ENCODE assay signal across 1 cellular context in genomic region chr7:29146888-29147609, GRCh38.
TF ChIP-seq lines count a peak whose summit lies in the region.

No MANE protein-coding gene starts in this region.

TF ChIP-seq in HepG2, 621 proteins besides CTCF, POLR2A, EP300 and RAD21:
- TF ChIP-seq ZNF564 (CRISPR knock-in tag; IDR thresholded peaks at IDR 0.05) (0 out of 2 replicates have a peak, but pooled peaks have one; percentile 37), GMEB1 (CRISPR knock-in tag; IDR thresholded peaks at IDR 0.05; ENCODE audit: borderline replicate concordance) (peak; percentile 4; the same call in 1 of the 2 replicates), TEAD3 (CRISPR knock-in tag; optimal IDR thresholded peaks at IDR 0.05; ENCODE audit: borderline replicate concordance) (peak; percentile 69), ZNF205 (CRISPR knock-in tag; IDR thresholded peaks at IDR 0.05) (no peak), ZNF142 (CRISPR knock-in tag; IDR thresholded peaks at IDR 0.05) (0 out of 2 replicates have a peak, but pooled peaks have one; percentile 5), KDM5A (IDR thresholded peaks at IDR 0.05; ENCODE audit: borderline replicate concordance, low read length) (no peak), ZBTB42 (CRISPR knock-in tag; IDR thresholded peaks at IDR 0.05) (no peak), PHF21A (CRISPR knock-in tag; IDR thresholded peaks at IDR 0.05) (0 out of 2 replicates have a peak, but pooled peaks have one; percentile 4), FOXO4 (CRISPR knock-in tag; conservative IDR thresholded peaks at IDR 0.05) (no peak), AHDC1 (CRISPR knock-in tag; IDR thresholded peaks at IDR 0.05; ENCODE audit: borderline replicate concordance) (peak; percentile 31; the same call in 1 of the 2 replicates), ZNF710 (CRISPR knock-in tag; IDR thresholded peaks at IDR 0.05; ENCODE audit: borderline replicate concordance) (0 out of 2 replicates have a peak, but pooled peaks have one; percentile 31), KDM2A (CRISPR knock-in tag; IDR thresholded peaks at IDR 0.05; ENCODE audit: borderline replicate concordance, low read depth) (peak; percentile 5; the same call in 1 of the 2 replicates), SNRNP70 (IDR thresholded peaks at IDR 0.05; ENCODE audit: low read depth, low read length) (no peak), ZBTB33 (CRISPR knock-in tag; IDR thresholded peaks at IDR 0.05) (0 out of 2 replicates have a peak, but pooled peaks have one; percentile 24), ZNF280B (CRISPR knock-in tag; IDR thresholded peaks at IDR 0.05; ENCODE audit: borderline replicate concordance) (no peak), NFIC (IDR thresholded peaks at IDR 0.05; ENCODE audit: low read length) (0 out of 2 replicates have a peak, but pooled peaks have one; percentile 13), ZSCAN9 (CRISPR knock-in tag; IDR thresholded peaks at IDR 0.05; ENCODE audit: borderline replicate concordance) (0 out of 2 replicates have a peak, but pooled peaks have one; percentile 2), HMG20A (CRISPR knock-in tag; IDR thresholded peaks at IDR 0.05; ENCODE audit: borderline replicate concordance) (peak; percentile 10; the same call in 1 of the 2 replicates), GFI1 (CRISPR knock-in tag; IDR thresholded peaks at IDR 0.05; ENCODE audit: borderline replicate concordance) (0 out of 2 replicates have a peak, but pooled peaks have one; percentile 26), ZNF251 (CRISPR knock-in tag; IDR thresholded peaks at IDR 0.05) (no peak), KAT7 (CRISPR knock-in tag; IDR thresholded peaks at IDR 0.05; ENCODE audit: borderline replicate concordance) (no peak), PPARG (CRISPR knock-in tag; conservative IDR thresholded peaks at IDR 0.05) (no peak), POLR2AphosphoS2 (IDR thresholded peaks at IDR 0.05; ENCODE audit: low read depth, low read length) (no peak), ZNF629 (CRISPR knock-in tag; conservative IDR thresholded peaks at IDR 0.05) (peak; percentile 49; the same call in 1 of the 2 replicates), SOX6 (IDR thresholded peaks at IDR 0.05) (no peak), SOX6 (CRISPR knock-in tag; IDR thresholded peaks at IDR 0.05) (0 out of 2 replicates have a peak, but pooled peaks have one; percentile 27), EEA1 (CRISPR knock-in tag; IDR thresholded peaks at IDR 0.05; ENCODE audit: borderline replicate concordance) (no peak), ZNF724P (CRISPR knock-in tag; IDR thresholded peaks at IDR 0.05; ENCODE audit: borderline replicate concordance) (no peak), RORA (CRISPR knock-in tag; IDR thresholded peaks at IDR 0.05) (no peak), GATAD2A (CRISPR knock-in tag; IDR thresholded peaks at IDR 0.05) (peak; percentile 30; the same call in 1 of the 2 replicates)
